1 cellular context compared by ENCODE assay signal in the genomic region with DNA sequence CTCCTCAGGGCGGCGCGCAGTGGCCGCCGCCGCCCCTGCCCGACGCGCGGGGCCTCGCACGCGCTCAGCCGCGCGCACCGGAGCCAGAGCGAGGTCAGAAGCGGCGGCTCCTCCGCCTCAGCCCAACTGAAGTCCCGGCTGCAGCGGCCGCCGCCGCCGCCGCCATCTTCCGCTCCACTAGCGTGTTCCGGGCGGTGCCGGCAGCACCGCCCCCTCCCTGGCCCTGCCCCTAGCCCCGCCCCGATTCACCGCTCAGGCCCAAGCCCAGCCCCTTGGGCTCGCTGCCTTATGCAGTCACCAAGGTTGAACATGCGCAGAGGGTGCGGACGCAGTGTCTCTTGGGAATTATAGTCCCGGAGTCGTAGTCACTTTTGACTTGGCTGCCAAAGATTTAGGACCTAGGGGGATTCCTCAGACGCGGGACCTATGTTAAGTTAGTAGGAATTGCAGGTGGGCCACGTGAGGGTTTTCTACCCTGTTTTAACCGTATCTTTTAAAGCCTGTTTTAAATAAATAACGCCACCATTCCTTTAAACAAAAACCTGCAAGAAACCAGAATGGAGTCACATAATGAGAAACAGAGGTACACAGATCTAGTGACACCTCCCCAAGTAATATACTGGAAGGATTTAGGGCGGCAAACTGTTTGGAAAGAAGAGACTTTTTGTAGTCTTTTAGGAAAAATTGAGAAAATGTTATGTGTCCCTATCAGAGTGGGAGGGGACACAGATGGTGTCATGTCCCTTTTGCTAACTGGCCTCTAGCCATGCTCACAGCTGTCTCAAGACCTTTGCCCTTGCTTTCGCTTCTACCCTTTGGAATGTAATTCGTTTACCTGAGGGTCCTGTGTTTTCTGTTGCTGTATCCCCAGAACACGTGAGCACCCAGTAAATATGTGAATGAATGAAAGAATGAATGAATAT.
A peak's percentile ranks its signal among the peaks of the same experiment; 100 is the strongest.
TF ChIP-seq lines count a peak whose summit lies in the region.

A gene with protein sequence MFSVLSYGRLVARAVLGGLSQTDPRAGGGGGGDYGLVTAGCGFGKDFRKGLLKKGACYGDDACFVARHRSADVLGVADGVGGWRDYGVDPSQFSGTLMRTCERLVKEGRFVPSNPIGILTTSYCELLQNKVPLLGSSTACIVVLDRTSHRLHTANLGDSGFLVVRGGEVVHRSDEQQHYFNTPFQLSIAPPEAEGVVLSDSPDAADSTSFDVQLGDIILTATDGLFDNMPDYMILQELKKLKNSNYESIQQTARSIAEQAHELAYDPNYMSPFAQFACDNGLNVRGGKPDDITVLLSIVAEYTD (minus strand): TSS at position 182 of the 923 bp plus-strand sequence. CDS start 287 bp downstream, outside the sequence.

TF ChIP-seq in HepG2, 621 proteins besides CTCF, POLR2A, EP300 and RAD21 (continued from another document and continues in another):
- TF ChIP-seq, protein P1, sequence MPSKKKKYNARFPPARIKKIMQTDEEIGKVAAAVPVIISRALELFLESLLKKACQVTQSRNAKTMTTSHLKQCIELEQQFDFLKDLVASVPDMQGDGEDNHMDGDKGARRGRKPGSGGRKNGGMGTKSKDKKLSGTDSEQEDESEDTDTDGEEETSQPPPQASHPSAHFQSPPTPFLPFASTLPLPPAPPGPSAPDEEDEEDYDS (CRISPR knock-in tag; IDR thresholded peaks at IDR 0.05) = peak; percentile 59; the same call in 1 of the 2 replicates
- TF ChIP-seq ZFP62 (CRISPR knock-in tag; IDR thresholded peaks at IDR 0.05) (no peak), ZFY (CRISPR knock-in tag; IDR thresholded peaks at IDR 0.05) (peak; percentile 5; the same call in 1 of the 2 replicates), HHEX (CRISPR knock-in tag; IDR thresholded peaks at IDR 0.05) (no peak), ZNF230 (CRISPR knock-in tag; IDR thresholded peaks at IDR 0.05) (no peak), ZNF597 (CRISPR knock-in tag; IDR thresholded peaks at IDR 0.05) (no peak), KLF13 (CRISPR knock-in tag; IDR thresholded peaks at IDR 0.05) (no peak), DNMT1 (CRISPR knock-in tag; IDR thresholded peaks at IDR 0.05) (no peak), ZNF546 (CRISPR knock-in tag; conservative IDR thresholded peaks at IDR 0.05) (no peak), GLI4 (CRISPR knock-in tag; IDR thresholded peaks at IDR 0.05; ENCODE audit: borderline replicate concordance) (no peak), FOXM1 (CRISPR knock-in tag; IDR thresholded peaks at IDR 0.05) (no peak), HNF4G (IDR thresholded peaks at IDR 0.05; ENCODE audit: borderline replicate concordance, low read depth, low read length) (peak; percentile 81), HNF4G (CRISPR knock-in tag; IDR thresholded peaks at IDR 0.05; ENCODE audit: borderline replicate concordance, low read depth) (no peak), MEF2D (CRISPR knock-in tag; IDR thresholded peaks at IDR 0.05) (no peak), XBP1 (CRISPR knock-in tag; IDR thresholded peaks at IDR 0.05) (no peak), ZNF501 (CRISPR knock-in tag; IDR thresholded peaks at IDR 0.05) (no peak), HNF4A (CRISPR knock-in tag; IDR thresholded peaks at IDR 0.05) (peak; percentile 69), PRMT3 (CRISPR knock-in tag; IDR thresholded peaks at IDR 0.05; ENCODE audit: borderline replicate concordance, low read depth) (no peak), HMGA1 (CRISPR knock-in tag; conservative IDR thresholded peaks at IDR 0.05) (no peak), KLF12 (CRISPR knock-in tag; IDR thresholded peaks at IDR 0.05; ENCODE audit: borderline replicate concordance) (no peak), FUBP1 (CRISPR knock-in tag; IDR thresholded peaks at IDR 0.05; ENCODE audit: borderline replicate concordance) (no peak), CSRNP2 (CRISPR knock-in tag; conservative IDR thresholded peaks at IDR 0.05; ENCODE audit: low read depth) (no peak), TP53 (CRISPR knock-in tag; conservative IDR thresholded peaks at IDR 0.05) (no peak), PHF21A (CRISPR knock-in tag; IDR thresholded peaks at IDR 0.05) (no peak), CEBPB (IDR thresholded peaks at IDR 0.05; ENCODE audit: borderline replicate concordance, low read depth, low read length) (no peak), ZNF557 (CRISPR knock-in tag; IDR thresholded peaks at IDR 0.05) (no peak), KLF15 (CRISPR knock-in tag; IDR thresholded peaks at IDR 0.05; ENCODE audit: borderline replicate concordance) (no peak; the same call in 1 of the 2 replicates), ZSCAN9 (CRISPR knock-in tag; IDR thresholded peaks at IDR 0.05; ENCODE audit: borderline replicate concordance) (no peak), NFYB (CRISPR knock-in tag; IDR thresholded peaks at IDR 0.05) (no peak), NRL (CRISPR knock-in tag; IDR thresholded peaks at IDR 0.05; ENCODE audit: borderline replicate concordance) (no peak), ZNF879 (CRISPR knock-in tag; IDR thresholded peaks at IDR 0.05) (no peak), ZNF569 (CRISPR knock-in tag; IDR thresholded peaks at IDR 0.05; ENCODE audit: borderline replicate concordance) (no peak), HOMEZ (CRISPR knock-in tag; IDR thresholded peaks at IDR 0.05; ENCODE audit: low read depth) (no peak), HINFP (CRISPR knock-in tag; IDR thresholded peaks at IDR 0.05; ENCODE audit: low read depth) (no peak), FOSL1 (CRISPR knock-in tag; IDR thresholded peaks at IDR 0.05; ENCODE audit: borderline replicate concordance) (no peak), TBL1XR1 (IDR thresholded peaks at IDR 0.05; ENCODE audit: borderline replicate concordance, low read length, partially characterized antibody) (no peak), ZMYM2 (CRISPR knock-in tag; IDR thresholded peaks at IDR 0.05) (no peak), ZNF138 (CRISPR knock-in tag; IDR thresholded peaks at IDR 0.05; ENCODE audit: low read depth) (no peak), TIGD3 (CRISPR knock-in tag; IDR thresholded peaks at IDR 0.05; ENCODE audit: borderline replicate concordance) (no peak)
- TF ChIP-seq, protein P2, sequence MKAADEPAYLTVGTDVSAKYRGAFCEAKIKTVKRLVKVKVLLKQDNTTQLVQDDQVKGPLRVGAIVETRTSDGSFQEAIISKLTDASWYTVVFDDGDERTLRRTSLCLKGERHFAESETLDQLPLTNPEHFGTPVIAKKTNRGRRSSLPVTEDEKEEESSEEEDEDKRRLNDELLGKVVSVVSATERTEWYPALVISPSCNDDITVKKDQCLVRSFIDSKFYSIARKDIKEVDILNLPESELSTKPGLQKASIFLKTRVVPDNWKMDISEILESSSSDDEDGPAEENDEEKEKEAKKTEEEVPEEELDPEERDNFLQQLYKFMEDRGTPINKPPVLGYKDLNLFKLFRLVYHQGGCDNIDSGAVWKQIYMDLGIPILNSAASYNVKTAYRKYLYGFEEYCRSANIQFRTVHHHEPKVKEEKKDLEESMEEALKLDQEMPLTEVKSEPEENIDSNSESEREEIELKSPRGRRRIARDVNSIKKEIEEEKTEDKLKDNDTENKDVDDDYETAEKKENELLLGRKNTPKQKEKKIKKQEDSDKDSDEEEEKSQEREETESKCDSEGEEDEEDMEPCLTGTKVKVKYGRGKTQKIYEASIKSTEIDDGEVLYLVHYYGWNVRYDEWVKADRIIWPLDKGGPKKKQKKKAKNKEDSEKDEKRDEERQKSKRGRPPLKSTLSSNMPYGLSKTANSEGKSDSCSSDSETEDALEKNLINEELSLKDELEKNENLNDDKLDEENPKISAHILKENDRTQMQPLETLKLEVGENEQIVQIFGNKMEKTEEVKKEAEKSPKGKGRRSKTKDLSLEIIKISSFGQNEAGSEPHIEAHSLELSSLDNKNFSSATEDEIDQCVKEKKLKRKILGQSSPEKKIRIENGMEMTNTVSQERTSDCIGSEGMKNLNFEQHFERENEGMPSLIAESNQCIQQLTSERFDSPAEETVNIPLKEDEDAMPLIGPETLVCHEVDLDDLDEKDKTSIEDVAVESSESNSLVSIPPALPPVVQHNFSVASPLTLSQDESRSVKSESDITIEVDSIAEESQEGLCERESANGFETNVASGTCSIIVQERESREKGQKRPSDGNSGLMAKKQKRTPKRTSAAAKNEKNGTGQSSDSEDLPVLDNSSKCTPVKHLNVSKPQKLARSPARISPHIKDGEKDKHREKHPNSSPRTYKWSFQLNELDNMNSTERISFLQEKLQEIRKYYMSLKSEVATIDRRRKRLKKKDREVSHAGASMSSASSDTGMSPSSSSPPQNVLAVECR (CRISPR knock-in tag; IDR thresholded peaks at IDR 0.05; ENCODE audit: borderline replicate concordance) = peak; percentile 60; the same call in 1 of the 2 replicates
